ENCODE assay signal across 29 cellular contexts in genomic region chr7:136549756-136550155, GRCh38.
"Had no signal": no experiment of that assay in that cellular context is flagged by ENCODE, and none has a peak within 500 bp of the region (broad histone marks: within the 10 kb centered on the region; RNA-seq: fewer than 3 reads in every experiment).

No MANE protein-coding gene starts in this region.

- H3K36me3 ChIP-seq: left lung, ovary, prostate gland, stomach, thyroid gland, transverse colon, upper lobe of left lung, vagina had no signal

- H3K4me1 ChIP-seq: left lung, prostate gland, stomach, testis, thyroid gland, transverse colon, upper lobe of left lung, vagina had no signal

- H3K27ac ChIP-seq: left lung, ovary, prostate gland, skin epidermis, stomach, testis, thyroid gland, transverse colon, upper lobe of left lung, vagina had no signal

- H3K27me3 ChIP-seq: left lung, ovary, stomach, testis, thyroid gland, transverse colon, upper lobe of left lung, vagina had no signal

- H3K9me3 Mint-ChIP-seq: mesothelial cell of epicardium; nephron progenitor cell; stimulated activated naive B cell treated with anti-CD40 and anti-IgM and Interleukin-4, amounts not matched to agents 10 μg/mL and 1 μg/mL and 100 μg/mL, for 72 hours had no signal

- H3K27me3 Mint-ChIP-seq: naive B cell; stimulated activated naive B cell treated with anti-CD40 and anti-IgM and Interleukin-4, amounts not matched to agents 10 μg/mL and 1 μg/mL and 100 μg/mL, for 72 hours had no signal

- H3K4me1 Mint-ChIP-seq: immature natural killer cell; naive B cell; natural killer cell; nephron progenitor cell; stimulated activated naive B cell treated with anti-CD40 and anti-IgM and Interleukin-4, amounts not matched to agents 10 μg/mL and 1 μg/mL and 100 μg/mL, for 72 hours had no signal

- H3K9me3 ChIP-seq: left lung, ovary, prostate gland, stomach, testis, thyroid gland, transverse colon, upper lobe of left lung, vagina had no signal

- H3K27ac Mint-ChIP-seq: immature natural killer cell; mesothelial cell of epicardium; naive B cell; natural killer cell; nephron progenitor cell; stimulated activated naive B cell treated with anti-CD40 and anti-IgM and Interleukin-4, amounts not matched to agents 10 μg/mL and 1 μg/mL and 100 μg/mL, for 72 hours had no signal

- H3K36me3 Mint-ChIP-seq: immature natural killer cell; mesothelial cell of epicardium; naive B cell; natural killer cell; stimulated activated naive B cell treated with anti-CD40 and anti-IgM and Interleukin-4, amounts not matched to agents 10 μg/mL and 1 μg/mL and 100 μg/mL, for 72 hours had no signal

- H3K4me3 Mint-ChIP-seq: immature natural killer cell; mesothelial cell of epicardium; naive B cell; natural killer cell; nephron progenitor cell; stimulated activated naive B cell treated with anti-CD40 and anti-IgM and Interleukin-4, amounts not matched to agents 10 μg/mL and 1 μg/mL and 100 μg/mL, for 72 hours had no signal

- ATAC-seq: left colon; left lung; natural killer cell; right cardiac atrium; sciatic nerve; stimulated activated naive B cell treated with anti-CD40 and anti-IgM and Interleukin-4, amounts not matched to agents 10 μg/mL and 1 μg/mL and 100 μg/mL, for 72 hours; stimulated activated naive CD8-positive, alpha-beta T cell treated with anti-CD3 and anti-CD28 coated beads, Interleukin-15, Interleukin-2, amounts not matched to agents 100 U/mL and 50 U/mL, for 24 hours had no signal

- H3K4me3 ChIP-seq: left lung, lung, ovary, prostate gland, skin epidermis, stomach, testis, thyroid gland, transverse colon, upper lobe of left lung, vagina had no signal

- DNase-seq: hypothalamus; immature natural killer cell; kidney; left colon; left lung; mesendoderm; naive B cell; natural killer cell; nephron progenitor cell; ovary; retina; right cardiac atrium; stimulated activated CD4-positive, alpha-beta T cell treated with anti-CD3 and anti-CD28 coated beads, Interleukin-12 subunit alpha, Interleukin-12 subunit beta, amount 100 ng/mL, for 4 hours; stimulated activated CD4-positive, alpha-beta T cell treated with anti-CD3 and anti-CD28 coated beads, Interleukin-15, amount 100 ng/mL, for 24 hours; stimulated activated CD4-positive, alpha-beta T cell treated with anti-CD3 and anti-CD28 coated beads, Interleukin-2, amount 100 ng/mL, for 24 hours; stimulated activated CD4-positive, alpha-beta T cell treated with anti-CD3 and anti-CD28 coated beads, Interleukin-4, amount 100 ng/mL, for 1 hour; stimulated activated naive B cell treated with anti-CD40 and anti-IgM and Interleukin-4, amounts not matched to agents 10 μg/mL and 1 μg/mL and 100 μg/mL, for 72 hours; stimulated activated naive CD8-positive, alpha-beta T cell treated with anti-CD3 and anti-CD28 coated beads, Interleukin-15, Interleukin-2, amounts not matched to agents 100 U/mL and 50 U/mL, for 24 hours; stomach; testis; thyroid gland; transverse colon; upper lobe of left lung had no signal
